In the genomic region with DNA sequence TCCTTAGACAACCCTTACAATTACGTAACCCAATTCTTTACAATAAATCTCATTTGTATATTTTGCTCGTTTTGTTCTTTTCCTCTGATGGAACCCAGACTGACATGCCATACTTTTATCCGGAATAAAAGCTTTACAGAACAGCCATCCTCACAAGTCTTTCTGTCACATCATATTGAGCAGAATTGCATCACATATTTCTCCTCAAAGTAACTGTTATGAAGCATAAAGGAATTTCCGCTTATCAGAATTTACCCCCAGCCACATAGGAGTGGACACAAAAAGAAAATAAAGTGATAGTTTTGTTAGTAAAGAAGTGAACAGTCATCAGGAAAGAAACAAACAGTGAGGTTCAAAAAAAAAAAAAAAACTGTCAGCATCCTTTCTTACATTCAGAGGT, we compare ENCODE assay signal across 27 cellular contexts.
"Had no signal": no experiment of that assay in that cellular context is flagged by ENCODE, and none has a peak within 500 bp of the region (broad histone marks: within the 10 kb centered on the region; RNA-seq: fewer than 3 reads in every experiment).

No MANE protein-coding gene starts in this region.

- H3K27me3 ChIP-seq: adrenal gland, body of pancreas, MG63 had no signal

- H3K9me3 ChIP-seq: adrenal gland, body of pancreas, MG63 had no signal

- H3K4me1 ChIP-seq: adrenal gland, body of pancreas had no signal

- H3K36me3 ChIP-seq: adrenal gland, MG63 had no signal

- H3K4me2 ChIP-seq: KMS-11 had no signal

- H3K36me3 Mint-ChIP-seq: activated naive CD4-positive, alpha-beta T cell treated with anti-CD3 and anti-CD28 coated beads, Interleukin-2, amount 10 ng/mL, durations not matched to agents 7 days and 5 days; activated naive CD8-positive, alpha-beta T cell treated with anti-CD3 and anti-CD28 coated beads, Interleukin-2, amount 10 ng/mL, durations not matched to agents 7 days and 5 days had no signal

- H3K9ac ChIP-seq: KMS-11 had no signal

- H3K27ac ChIP-seq: adrenal gland, body of pancreas, KMS-11 had no signal

- ATAC-seq: activated CD4-positive, CD25-positive, alpha-beta regulatory T cell treated with anti-CD3 and anti-CD28 coated beads, Interleukin-2, amount 50 U/mL, for 24 hours; activated CD8-positive, alpha-beta T cell treated with anti-CD3 and anti-CD28 coated beads for 36 hours; activated T-cell treated with anti-CD3 and anti-CD28 coated beads, Interleukin-2, amount 50 U/mL, for 72 hours; body of pancreas; Panc1; Right ventricle myocardium inferior had no signal

- H3K4me3 Mint-ChIP-seq: activated CD8-positive, alpha-beta T cell treated with anti-CD3 and anti-CD28 coated beads for 36 hours; activated naive CD4-positive, alpha-beta T cell treated with anti-CD3 and anti-CD28 coated beads, Interleukin-2, amount 10 ng/mL, durations not matched to agents 7 days and 5 days; activated naive CD8-positive, alpha-beta T cell treated with anti-CD3 and anti-CD28 coated beads, Interleukin-2, amount 10 ng/mL, durations not matched to agents 7 days and 5 days; activated T-cell treated with anti-CD3 and anti-CD28 coated beads, Interleukin-2, amount 50 U/mL, for 72 hours; central memory CD8-positive, alpha-beta T cell; T-helper 1 cell treated with Interleukin-12 subunit alpha and Interleukin-12 subunit beta and Interleukin-4 antibody, amounts not matched to agents 30 μg/mL and 1 μg/mL, for 36 hours had no signal

- H3K4me3 ChIP-seq: adrenal gland, body of pancreas, MG63 had no signal

- H3K27ac Mint-ChIP-seq: activated CD8-positive, alpha-beta T cell treated with anti-CD3 and anti-CD28 coated beads for 36 hours; activated naive CD4-positive, alpha-beta T cell treated with anti-CD3 and anti-CD28 coated beads, Interleukin-2, amount 10 ng/mL, durations not matched to agents 7 days and 5 days; activated naive CD8-positive, alpha-beta T cell treated with anti-CD3 and anti-CD28 coated beads, Interleukin-2, amount 10 ng/mL, durations not matched to agents 7 days and 5 days; activated T-cell treated with anti-CD3 and anti-CD28 coated beads, Interleukin-2, amount 50 U/mL, for 72 hours; activated T-helper 2 cell treated with anti-CD3 and anti-CD28 coated beads, Interferon-gamma antibody, Interleukin-2, Interleukin-4, amounts not matched to agents 10 μg/mL and 5 μg/mL and 100 μg/mL, durations not matched to agents 14 hours and 24 hours and 36 hours; T-helper 1 cell treated with Interleukin-12 subunit alpha and Interleukin-12 subunit beta and Interleukin-4 antibody, amounts not matched to agents 30 μg/mL and 1 μg/mL, for 36 hours had no signal

- DNase-seq: activated CD4-positive, alpha-beta T cell treated with anti-CD3 and anti-CD28 coated beads for 4 hours; activated CD8-positive, alpha-beta memory T cell treated with anti-CD3 and anti-CD28 coated beads, Interleukin-2, amount 50 U/mL, for 4 hours; activated CD8-positive, alpha-beta T cell treated with anti-CD3 and anti-CD28 coated beads for 36 hours; activated gamma-delta T cell treated with Interleukin-2 at 50 U/mL for 16 hours; activated naive CD4-positive, alpha-beta T cell treated with anti-CD3 and anti-CD28 coated beads, Interleukin-2, amount 10 ng/mL, durations not matched to agents 7 days and 5 days; activated naive CD8-positive, alpha-beta T cell treated with anti-CD3 and anti-CD28 coated beads, Interleukin-2, amount 10 ng/mL, durations not matched to agents 7 days and 5 days; activated T-cell treated with anti-CD3 and anti-CD28 coated beads, Interleukin-2, amount 50 U/mL, for 72 hours; adrenal gland; aorta; body of pancreas; MG63; MV-4-11; NCI-H1092 treated with DMSO at 0.1 percent for 48 hours; NCI-H1417 treated with DMSO at 0.1 percent for 48 hours; NCI-H1694; NCI-H2081; NCI-H446; NCI-H524 treated with DMSO at 0.1 percent for 48 hours; NCI-H774; RPMI8226 had no signal

- H3K4me1 Mint-ChIP-seq: activated naive CD4-positive, alpha-beta T cell treated with anti-CD3 and anti-CD28 coated beads, Interleukin-2, amount 10 ng/mL, durations not matched to agents 7 days and 5 days; activated naive CD8-positive, alpha-beta T cell treated with anti-CD3 and anti-CD28 coated beads, Interleukin-2, amount 10 ng/mL, durations not matched to agents 7 days and 5 days; central memory CD8-positive, alpha-beta T cell had no signal

- H3K9me3 Mint-ChIP-seq: activated naive CD8-positive, alpha-beta T cell treated with anti-CD3 and anti-CD28 coated beads, Interleukin-2, amount 10 ng/mL, durations not matched to agents 7 days and 5 days had no signal

- H3K27me3 Mint-ChIP-seq: activated CD8-positive, alpha-beta T cell treated with anti-CD3 and anti-CD28 coated beads for 36 hours; activated naive CD4-positive, alpha-beta T cell treated with anti-CD3 and anti-CD28 coated beads, Interleukin-2, amount 10 ng/mL, durations not matched to agents 7 days and 5 days; activated naive CD8-positive, alpha-beta T cell treated with anti-CD3 and anti-CD28 coated beads, Interleukin-2, amount 10 ng/mL, durations not matched to agents 7 days and 5 days; central memory CD8-positive, alpha-beta T cell had no signal
